Comparison of ENCODE assay signal across 16 cellular contexts in genomic region chr3:1700650-1701049, GRCh38.
DNase-seq lines count a peak whose midpoint lies in the region; ATAC-seq and TF ChIP-seq lines count a peak whose summit lies in the region.
"Had no signal": no experiment of that assay in that cellular context is flagged by ENCODE, and none has a peak within 500 bp of the region (broad histone marks: within the 10 kb centered on the region; RNA-seq: fewer than 3 reads in every experiment).

No MANE protein-coding gene starts in this region.

- H3K4me1 Mint-ChIP-seq in neural progenitor cell: no peaks in the 10 kb centered on the region
- H3K4me1 Mint-ChIP-seq in stimulated activated effector memory CD8-positive, alpha-beta T cell treated with anti-CD3 and anti-CD28 coated beads, Interleukin-12 subunit alpha, Interleukin-12 subunit beta, amount 100 ng/mL, for 72 hours: no peaks in the 10 kb centered on the region
- no peaks in the 10 kb centered on the region for H3K4me1 Mint-ChIP-seq in CD8-positive, alpha-beta T cell (ENCODE audit: low read depth)

- ATAC-seq in stimulated activated effector memory CD8-positive, alpha-beta T cell treated with anti-CD3 and anti-CD28 coated beads, Interleukin-12 subunit alpha, Interleukin-12 subunit beta, amount 100 ng/mL, for 72 hours: peak; percentile 31
- no peak for ATAC-seq in GM18502 (IDR thresholded peaks at IDR 0.05; ENCODE audit: poor library complexity, unreplicated experiment)
- no peak for ATAC-seq in CD8-positive, alpha-beta T cell
- ATAC-seq: GM12878, HepG2 had no signal

- no peak overlapping the region for H3K4me3 Mint-ChIP-seq in neural progenitor cell
- no peak overlapping the region for H3K4me3 Mint-ChIP-seq in stimulated activated effector memory CD8-positive, alpha-beta T cell treated with anti-CD3 and anti-CD28 coated beads, Interleukin-12 subunit alpha, Interleukin-12 subunit beta, amount 100 ng/mL, for 72 hours
- no peak overlapping the region for H3K4me3 Mint-ChIP-seq in CD8-positive, alpha-beta T cell
- H3K4me3 Mint-ChIP-seq: CD4-positive, alpha-beta T cell; IgD-negative memory B cell had no signal

- no peaks in the 10 kb centered on the region for H3K79me2 ChIP-seq in neural progenitor cell (ENCODE audit: low read depth)

- TF ChIP-seq CTCF in neural progenitor cell (IDR thresholded peaks at IDR 0.05): no peak
- no peak for TF ChIP-seq CTCF in CD8-positive, alpha-beta T cell (IDR thresholded peaks at IDR 0.05)

- CTCF ChIA-PET in CD8-positive, alpha-beta T cell (lab: Charles Lee): no interaction called here

- H3K9me3 Mint-ChIP-seq in neural progenitor cell: peaks cover 4% of the 10 kb centered on the region
- H3K9me3 Mint-ChIP-seq in stimulated activated effector memory CD8-positive, alpha-beta T cell treated with anti-CD3 and anti-CD28 coated beads, Interleukin-12 subunit alpha, Interleukin-12 subunit beta, amount 100 ng/mL, for 72 hours: peaks cover 9% of the 10 kb centered on the region
- peaks cover 3% of the 10 kb centered on the region for H3K9me3 Mint-ChIP-seq in CD8-positive, alpha-beta T cell
- H3K9me3 Mint-ChIP-seq: IgD-negative memory B cell had no signal

- no peak overlapping the region for H3K27ac ChIP-seq in neural progenitor cell
- no peak overlapping the region for H3K27ac ChIP-seq in CD8-positive, alpha-beta T cell (ENCODE audit: low read depth, low read length)

- H3K9me3 ChIP-seq in MG63 (no peaks in the 10 kb centered on the region), neural progenitor cell (ENCODE audit: low read depth) (no peaks in the 10 kb centered on the region)
- H3K9me3 ChIP-seq in CD8-positive, alpha-beta T cell (ENCODE audit: low read length): no peaks in the 10 kb centered on the region
- H3K9me3 ChIP-seq: BE2C, HAP-1 had no signal

- H3K27me3 Mint-ChIP-seq in neural progenitor cell (ENCODE audit: insufficient read depth, low read depth): no peaks in the 10 kb centered on the region
- no peaks in the 10 kb centered on the region for H3K27me3 Mint-ChIP-seq in CD8-positive, alpha-beta T cell (ENCODE audit: low read depth)
- H3K27me3 Mint-ChIP-seq: CD4-positive, alpha-beta T cell; IgD-negative memory B cell had no signal

- H3K4me3 ChIP-seq in MG63 (no peak overlapping the region), neural progenitor cell (no peak overlapping the region)
- H3K4me3 ChIP-seq in CD8-positive, alpha-beta T cell (ENCODE audit: low read depth, low read length): no peak overlapping the region
- H3K4me3 ChIP-seq: GM12878, HAP-1 had no signal

- H3K27ac Mint-ChIP-seq in neural progenitor cell: no peak overlapping the region
- H3K27ac Mint-ChIP-seq in stimulated activated effector memory CD8-positive, alpha-beta T cell treated with anti-CD3 and anti-CD28 coated beads, Interleukin-12 subunit alpha, Interleukin-12 subunit beta, amount 100 ng/mL, for 72 hours: no peak overlapping the region
- H3K27ac Mint-ChIP-seq in CD8-positive, alpha-beta T cell: no peak overlapping the region
- H3K27ac Mint-ChIP-seq: CD4-positive, alpha-beta T cell; IgD-negative memory B cell had no signal

- no peaks in the 10 kb centered on the region for H3K36me3 Mint-ChIP-seq in neural progenitor cell
- H3K36me3 Mint-ChIP-seq in stimulated activated effector memory CD8-positive, alpha-beta T cell treated with anti-CD3 and anti-CD28 coated beads, Interleukin-12 subunit alpha, Interleukin-12 subunit beta, amount 100 ng/mL, for 72 hours: no peaks in the 10 kb centered on the region
- no peaks in the 10 kb centered on the region for H3K36me3 Mint-ChIP-seq in CD8-positive, alpha-beta T cell
- H3K36me3 Mint-ChIP-seq: IgD-negative memory B cell had no signal

- intact Hi-C loops in CD8-positive, alpha-beta T cell (cut with DNase I, micrococcal nuclease): no loop called here

- H3K4me1 ChIP-seq in neural progenitor cell: no peaks in the 10 kb centered on the region
- H3K4me1 ChIP-seq in CD8-positive, alpha-beta T cell (ENCODE audit: insufficient read depth, low read length): no peaks in the 10 kb centered on the region
- H3K4me1 ChIP-seq: BE2C, HAP-1 had no signal

- H3K27me3 ChIP-seq in MG63 (no peaks in the 10 kb centered on the region), neural progenitor cell (no peaks in the 10 kb centered on the region)
- no peaks in the 10 kb centered on the region for H3K27me3 ChIP-seq in CD8-positive, alpha-beta T cell (ENCODE audit: insufficient read depth, low read length)
- H3K27me3 ChIP-seq: BE2C had no signal

- H3K36me3 ChIP-seq in MG63 (no peaks in the 10 kb centered on the region), neural progenitor cell (no peaks in the 10 kb centered on the region)
- no peaks in the 10 kb centered on the region for H3K36me3 ChIP-seq in CD8-positive, alpha-beta T cell (ENCODE audit: insufficient read depth, low read length)
- H3K36me3 ChIP-seq: BE2C, HAP-1 had no signal

- H4K20me1 ChIP-seq in neural progenitor cell (ENCODE audit: low read depth): no peaks in the 10 kb centered on the region

- no peaks in the 10 kb centered on the region for H3F3A ChIP-seq in neural progenitor cell (ENCODE audit: low read depth)

- H3K9ac ChIP-seq in neural progenitor cell: no peak overlapping the region

- H2AFZ ChIP-seq in neural progenitor cell (replicated peaks): peak overlapping the region; percentile 10

- DNase-seq in MG63: peak; percentile 0
- DNase-seq in neural progenitor cell (ENCODE audit: low spot score): no peak
- DNase-seq in stimulated activated effector memory CD8-positive, alpha-beta T cell treated with anti-CD3 and anti-CD28 coated beads, Interleukin-12 subunit alpha, Interleukin-12 subunit beta, amount 100 ng/mL, for 72 hours (ENCODE audit: low spot score in 2 of 2): no peak
- no peak for DNase-seq in stimulated activated CD4-positive, alpha-beta T cell treated with anti-CD3 and anti-CD28 coated beads, Interleukin-4, amount 100 ng/mL, for 4 hours
- no peak for DNase-seq in CD8-positive, alpha-beta T cell
- DNase-seq: BE2C; C1 segment of cervical spinal cord; Calu3; CD4-positive, alpha-beta T cell; DMS79 treated with DMSO at 0.1 percent for 48 hours; GF-D8 had no signal

- no peak overlapping the region for H3K4me2 ChIP-seq in neural progenitor cell

- POLR2A ChIA-PET in CD8-positive, alpha-beta T cell (lab: Charles Lee): no interaction called here
